Comparison of ENCODE assay signal across 15 cellular contexts in genomic region chr9:106560540-106560939, GRCh38.
DNase-seq lines count a peak whose midpoint lies in the region; ATAC-seq and TF ChIP-seq lines count a peak whose summit lies in the region.
"Had no signal": no experiment of that assay in that cellular context is flagged by ENCODE, and none has a peak within 500 bp of the region (broad histone marks: within the 10 kb centered on the region; RNA-seq: fewer than 3 reads in every experiment).

No MANE protein-coding gene starts in this region.

- WGBS in endodermal cell (ENCODE audit: insufficient coverage in 1 of 2, insufficient read length in 1 of 2), 2 experiments, result 83 to 100% methylated on average over 1 of the region's 1 CpG

- H3K4me3 ChIP-seq in breast epithelium (no peak overlapping the region), endodermal cell (ENCODE audit: low read length) (no peak overlapping the region)
- H3K4me3 ChIP-seq: adrenal gland, esophagus squamous epithelium, prostate gland had no signal

- H3K4me1 Mint-ChIP-seq in MCF 10A (ENCODE audit: insufficient read depth, unreplicated experiment) (no peaks in the 10 kb centered on the region), endodermal cell (peaks cover 3% of the 10 kb centered on the region)

- H3K36me3 Mint-ChIP-seq in MCF 10A (ENCODE audit: insufficient read depth, unreplicated experiment) (no peaks in the 10 kb centered on the region), endodermal cell (ENCODE audit: low read depth) (no peaks in the 10 kb centered on the region)

- H3K36me3 ChIP-seq in breast epithelium (no peaks in the 10 kb centered on the region), endodermal cell (ENCODE audit: control insufficient read depth, insufficient read depth, low read length) (no peaks in the 10 kb centered on the region)
- H3K36me3 ChIP-seq: adrenal gland, esophagus squamous epithelium, prostate gland had no signal

- H3K4me3 Mint-ChIP-seq in MCF 10A (ENCODE audit: unreplicated experiment) (no peak overlapping the region), endodermal cell (no peak overlapping the region)

- no peak overlapping the region for H3K9ac ChIP-seq in endodermal cell (ENCODE audit: extremely low read depth, low read length, poor library complexity, severe bottlenecking)

- no peak for TF ChIP-seq POLR2A in breast epithelium (IDR thresholded peaks at IDR 0.05)

- H3K27ac Mint-ChIP-seq in MCF 10A (ENCODE audit: low read depth, unreplicated experiment) (no peak overlapping the region), endodermal cell (no peak overlapping the region)

- no peak for ATAC-seq in GM18867 (IDR thresholded peaks at IDR 0.05; ENCODE audit: unreplicated experiment)

- BruUV-seq in MCF 10A (replicated peaks; lab: Mats Ljungman, UMichigan), result no TSS peak

- H3K9me3 ChIP-seq in breast epithelium (peaks cover 0 to 2% of the 10 kb centered on the region in 2 donors), endodermal cell (ENCODE audit: control insufficient read depth, low read length) (peaks cover under 1% of the 10 kb centered on the region)
- H3K9me3 ChIP-seq: adrenal gland, esophagus squamous epithelium, prostate gland had no signal

- no peaks in the 10 kb centered on the region for H3K4me1 ChIP-seq in breast epithelium
- H3K4me1 ChIP-seq in endodermal cell (ENCODE audit: control insufficient read depth, insufficient read depth, low read length), result no peaks in the 10 kb centered on the region
- H3K4me1 ChIP-seq: adrenal gland, esophagus squamous epithelium, prostate gland had no signal

- no peak for DNase-seq in MCF 10A (ENCODE audit: unreplicated experiment)
- DNase-seq in breast epithelium (ENCODE audit: low spot score in 2 of 2), result no peak
- peak; percentile 30 for DNase-seq in NCI-H69 (lab: John Stamatoyannopoulos, UW)
- no peak for DNase-seq in endodermal cell
- DNase-seq in NCI-H146 (lab: John Stamatoyannopoulos, UW), result no peak
- no peak for DNase-seq in putamen (ENCODE audit: low spot score)
- DNase-seq in SHP77 treated with DMSO at 0.1 percent for 48 hours (lab: John Stamatoyannopoulos, UW), result no peak
- DNase-seq: adrenal gland, esophagus squamous epithelium, GF-D8, hippocampal formation, NCI-H2171, substantia nigra had no signal

- H3K27me3 Mint-ChIP-seq in MCF 10A (ENCODE audit: insufficient read depth, unreplicated experiment) (no peaks in the 10 kb centered on the region), endodermal cell (ENCODE audit: insufficient read depth) (no peaks in the 10 kb centered on the region)

- TF ChIP-seq CTCF in MCF 10A (IDR thresholded peaks at IDR 0.05; ENCODE audit: unreplicated experiment) (peak; percentile 13), breast epithelium (IDR thresholded peaks at IDR 0.05) (no peak), endodermal cell (conservative IDR thresholded peaks at IDR 0.05) (peak; percentile 68)

- H3K27ac ChIP-seq in breast epithelium, result no peak overlapping the region
- no peak overlapping the region for H3K27ac ChIP-seq in endodermal cell (ENCODE audit: low read depth, low read length)
- H3K27ac ChIP-seq: adrenal gland, esophagus squamous epithelium, prostate gland had no signal

- intact Hi-C loops in MCF 10A (cut with micrococcal nuclease), result no loop called here
- intact Hi-C loops in breast epithelium (cut with DNase I; ENCODE audit: low total_unique reads), result no loop called here

- CTCF ChIA-PET in MCF 10A (lab: Yijun Ruan, JAX), result interaction anchor here (0.6 kb wide), 2 partner anchors 116 to 277 kb away, joined by 3 to 7 read pairs; no protein-coding TSS in a partner anchor

- H3K9me3 Mint-ChIP-seq in MCF 10A (ENCODE audit: unreplicated experiment), result no peaks in the 10 kb centered on the region
- no peaks in the 10 kb centered on the region for H3K9me3 Mint-ChIP-seq in endodermal cell

- POLR2A ChIA-PET in MCF 10A (lab: Yijun Ruan, JAX), result no interaction called here

- H3K27me3 ChIP-seq in breast epithelium (no peaks in the 10 kb centered on the region), endodermal cell (ENCODE audit: control insufficient read depth, insufficient read depth, low read length, poor library complexity, severe bottlenecking) (no peaks in the 10 kb centered on the region)
- H3K27me3 ChIP-seq: adrenal gland, esophagus squamous epithelium had no signal

Comparison
In these comparisons a context has a peak if more than half of its experiments do, and no peak if none do; other contexts are left out.
1. CTCF ChIP-seq: peak in MCF 10A (single experiment) and endodermal cell (single experiment); none in breast epithelium (0 of 3).